ENCODE assay signal across 9 cellular contexts in genomic region chr19:12779162-12779993, GRCh38. TPM values are rescaled to one million over a fixed set of nuclear protein-coding genes. Genes with fewer than 3 reads are reported as not detected.
DNase-seq lines count a peak whose midpoint lies in the region; ATAC-seq and TF ChIP-seq lines count a peak whose summit lies in the region.
"Had no signal": no experiment of that assay in that cellular context is flagged by ENCODE, and none has a peak within 500 bp of the region (broad histone marks: within the 10 kb centered on the region; RNA-seq: fewer than 3 reads in every experiment).

No MANE protein-coding gene starts in this region.

- peaks cover 41% of the 10 kb centered on the region for H3K4me1 ChIP-seq in upper lobe of right lung

- H3K27me3 ChIP-seq in upper lobe of right lung, result no peaks in the 10 kb centered on the region

- no peaks in the 10 kb centered on the region for H3K9me3 ChIP-seq in upper lobe of right lung

- intact Hi-C loops in upper lobe of right lung (cut with DNase I), result no loop called here

- CTCF ChIA-PET in activated naive CD4-positive, alpha-beta T cell treated with anti-CD3 and anti-CD28 coated beads, Interleukin-2, amount 10 ng/mL, durations not matched to agents 7 days and 5 days (lab: Charles Lee), result interaction anchor here (1.2 to 30.6 kb wide), 5 partner anchors 9 to 58 kb away, joined by 3 to 706 read pairs (median 16); partner anchors contain the start of genes JUNB, PRDX2 and THSD8

- TF ChIP-seq CTCF in choroid plexus epithelial cell (conservative IDR thresholded peaks at IDR 0.05; ENCODE audit: low read depth, low read length) (peak; percentile 11), upper lobe of right lung (IDR thresholded peaks at IDR 0.05) (no peak)

- H3K36me3 Mint-ChIP-seq in activated naive CD4-positive, alpha-beta T cell treated with anti-CD3 and anti-CD28 coated beads, Interleukin-2, amount 10 ng/mL, durations not matched to agents 7 days and 5 days, result no peaks in the 10 kb centered on the region
- no peaks in the 10 kb centered on the region for H3K36me3 Mint-ChIP-seq in memory B cell

- H3K27ac ChIP-seq in upper lobe of right lung, result peak overlapping the region; percentile 93

- no peak for DNase-seq in activated naive CD4-positive, alpha-beta T cell treated with anti-CD3 and anti-CD28 coated beads, Interleukin-2, amount 10 ng/mL, durations not matched to agents 7 days and 5 days
- DNase-seq in activated naive CD4-positive, alpha-beta T cell treated with Interleukin-2 at 50 U/mL for 16 hours, result no peak
- DNase-seq in choroid plexus epithelial cell (ENCODE audit: low read depth) (peak; percentile 97), memory B cell (ENCODE audit: low spot score in 2 of 2) (no peak), upper lobe of right lung (no peak), NCI-H187 treated with DMSO at 0.1 percent for 48 hours (lab: John Stamatoyannopoulos, UW) (no peak)

- peak overlapping the region; percentile 80 for H3K4me3 Mint-ChIP-seq in activated naive CD4-positive, alpha-beta T cell treated with anti-CD3 and anti-CD28 coated beads, Interleukin-2, amount 10 ng/mL, durations not matched to agents 7 days and 5 days
- H3K4me3 Mint-ChIP-seq in memory B cell, result peak overlapping the region; percentile 41

- no peak for ATAC-seq in memory B cell (ENCODE audit: low read depth)
- ATAC-seq in upper lobe of right lung, result no peak
- ATAC-seq in GM21515 (IDR thresholded peaks at IDR 0.05; ENCODE audit: unreplicated experiment), result no peak

- no peaks in the 10 kb centered on the region for H3K9me3 Mint-ChIP-seq in activated naive CD4-positive, alpha-beta T cell treated with anti-CD3 and anti-CD28 coated beads, Interleukin-2, amount 10 ng/mL, durations not matched to agents 7 days and 5 days
- no peaks in the 10 kb centered on the region for H3K9me3 Mint-ChIP-seq in memory B cell

- peak overlapping the region; percentile 77 for H3K27ac Mint-ChIP-seq in activated naive CD4-positive, alpha-beta T cell treated with anti-CD3 and anti-CD28 coated beads, Interleukin-2, amount 10 ng/mL, durations not matched to agents 7 days and 5 days
- H3K27ac Mint-ChIP-seq in memory B cell, result peak overlapping the region; percentile 78

- no peaks in the 10 kb centered on the region for H3K36me3 ChIP-seq in upper lobe of right lung

- H3K4me1 Mint-ChIP-seq in activated naive CD4-positive, alpha-beta T cell treated with anti-CD3 and anti-CD28 coated beads, Interleukin-2, amount 10 ng/mL, durations not matched to agents 7 days and 5 days, result peaks cover 50% of the 10 kb centered on the region
- H3K4me1 Mint-ChIP-seq in memory B cell, result peaks cover 20% of the 10 kb centered on the region

- H3K27me3 Mint-ChIP-seq in activated naive CD4-positive, alpha-beta T cell treated with anti-CD3 and anti-CD28 coated beads, Interleukin-2, amount 10 ng/mL, durations not matched to agents 7 days and 5 days, result no peaks in the 10 kb centered on the region
- no peaks in the 10 kb centered on the region for H3K27me3 Mint-ChIP-seq in memory B cell

- H3K4me3 ChIP-seq in choroid plexus epithelial cell (ENCODE audit: low read depth, low read length) (peak overlapping the region; percentile 70), upper lobe of right lung (peak overlapping the region; percentile 72)

TF ChIP-seq in PFSK-1, 5 proteins besides CTCF, POLR2A, EP300 and RAD21:
- TF ChIP-seq REST (IDR thresholded peaks at IDR 0.05; ENCODE audit: insufficient read depth in 1 of 2, low read depth in 2 of 2, low read length in 2 of 2) (no peak), SIN3A (IDR thresholded peaks at IDR 0.05; ENCODE audit: borderline replicate concordance, insufficient read depth, low read length) (no peak), FOXP2 (optimal IDR thresholded peaks at IDR 0.05; ENCODE audit: borderline replicate concordance, extremely low read depth, extremely low read length, insufficient read depth) (peak; percentile 66)
TF ChIP-seq in PFSK-1: peak in this region for 1.

RNA-seq across cellular contexts. Expression of gene HOOK2, which starts 4.0 kb away (rescaled TPM):
- polyA plus RNA-seq in PFSK-1 (2012; ENCODE audit: insufficient read length, low read depth), result 31.8 TPM
- 65.3 TPM for total RNA-seq in upper lobe of right lung

RNA-seq across cellular contexts. Expression of gene JUNB, which starts 11.9 kb away (rescaled TPM):
- 172 TPM for polyA plus RNA-seq in PFSK-1 (2012; ENCODE audit: insufficient read length, low read depth)
- 174 TPM for total RNA-seq in upper lobe of right lung

RNA-seq across cellular contexts. Expression of gene PRDX2, which starts 22.2 kb away (rescaled TPM):
- polyA plus RNA-seq in PFSK-1 (2012; ENCODE audit: insufficient read length, low read depth), result 553 TPM
- 123 TPM for total RNA-seq in upper lobe of right lung

RNA-seq across cellular contexts. Expression of gene THSD8, which starts 22.5 kb away (rescaled TPM):
- polyA plus RNA-seq in PFSK-1 (2012; ENCODE audit: insufficient read length, low read depth), result 9.4 TPM
- 2.8 TPM for total RNA-seq in upper lobe of right lung
- total RNA-seq: mononuclear cell had no signal

RNA-seq across cellular contexts. Expression of gene RNASEH2A, which starts 27.0 kb away (rescaled TPM):
- 25.0 TPM for polyA plus RNA-seq in PFSK-1 (2012; ENCODE audit: insufficient read length, low read depth)
- total RNA-seq in upper lobe of right lung, result 7.4 TPM
